In the genomic region with DNA sequence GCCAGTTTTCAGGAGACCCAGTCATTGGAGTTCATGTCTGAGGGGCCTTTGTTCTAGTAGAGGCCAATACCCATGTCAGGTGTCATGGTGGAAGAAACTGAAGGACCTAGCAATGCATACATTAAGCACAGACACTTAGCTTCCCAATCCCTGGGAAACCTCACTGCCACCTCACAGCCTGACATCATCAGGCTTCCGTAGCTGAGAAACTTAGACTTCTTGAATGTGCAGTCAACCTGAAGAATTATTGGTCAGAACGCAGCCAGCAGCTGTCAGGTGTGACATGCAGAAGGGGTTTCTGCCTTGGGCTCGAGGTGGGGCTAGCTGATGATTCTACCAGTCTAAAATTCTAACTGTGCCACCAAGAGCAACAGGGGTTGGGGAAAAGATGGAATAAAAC, we compare ENCODE assay signal across 15 cellular contexts. TPM values are rescaled to one million over a fixed set of nuclear protein-coding genes. Genes with fewer than 3 reads are reported as not detected.
DNase-seq lines count a peak whose midpoint lies in the region; ATAC-seq lines count a peak whose summit lies in the region.
"Had no signal": no experiment of that assay in that cellular context is flagged by ENCODE, and none has a peak within 500 bp of the region (broad histone marks: within the 10 kb centered on the region; RNA-seq: fewer than 3 reads in every experiment).

No MANE protein-coding gene starts in this region.

- DNase-seq in activated CD4-positive, alpha-beta T cell treated with anti-CD3 and anti-CD28 coated beads, Interleukin-2, amount 10 ng/mL, durations not matched to agents 24 days and 14 days: peak; percentile 62
- no peak for DNase-seq in activated CD4-positive, alpha-beta T cell treated with anti-CD3 and anti-CD28 coated beads for 1 hour
- DNase-seq in DMS53 (lab: John Stamatoyannopoulos, UW) (peak; percentile 47), NCI-H69 (lab: John Stamatoyannopoulos, UW) (peak; percentile 34), mesendoderm (no peak), HUDEP-2 (lab: John Stamatoyannopoulos, UW; ENCODE audit: unreplicated experiment in 76 of 76) (no peak)
- DNase-seq in activated effector memory CD4-positive, alpha-beta T cell treated with anti-CD3 and anti-CD28 coated beads, Interleukin-2, amount 50 U/mL, for 16 hours: no peak
- DNase-seq: endodermal cell, left ventricle myocardium superior, NCI-H526, posterior cingulate gyrus, SW 1271 had no signal

- no peaks in the 10 kb centered on the region for H3K79me2 ChIP-seq in mesendoderm (ENCODE audit: control insufficient read depth, insufficient read depth, low read length)

- no peak overlapping the region for H3K23ac ChIP-seq in mesendoderm (ENCODE audit: low read length)

- H3K27me3 ChIP-seq in mesendoderm (ENCODE audit: insufficient read depth, low read length, poor library complexity): no peaks in the 10 kb centered on the region

- no peak overlapping the region for H3K4me3 Mint-ChIP-seq in activated CD4-positive, alpha-beta T cell treated with anti-CD3 and anti-CD28 coated beads, Interleukin-2, amount 10 ng/mL, durations not matched to agents 24 days and 14 days
- H3K4me3 Mint-ChIP-seq: endodermal cell; stimulated activated memory B cell treated with anti-CD40 and anti-IgM and Interleukin-4, amounts not matched to agents 10 μg/mL and 1 μg/mL and 100 μg/mL, for 72 hours had no signal

- H3K79me1 ChIP-seq in mesendoderm (ENCODE audit: low read length): no peaks in the 10 kb centered on the region

- H3K36me3 ChIP-seq in mesendoderm (ENCODE audit: control insufficient read depth, insufficient read depth, low read length): no peaks in the 10 kb centered on the region

- no peak for ATAC-seq in HG02571 (IDR thresholded peaks at IDR 0.05; ENCODE audit: unreplicated experiment)
- ATAC-seq: left ventricle myocardium superior; stimulated activated memory B cell treated with anti-CD40 and anti-IgM and Interleukin-4, amounts not matched to agents 10 μg/mL and 1 μg/mL and 100 μg/mL, for 72 hours had no signal

- H3K27me3 Mint-ChIP-seq in activated CD4-positive, alpha-beta T cell treated with anti-CD3 and anti-CD28 coated beads, Interleukin-2, amount 10 ng/mL, durations not matched to agents 24 days and 14 days: no peaks in the 10 kb centered on the region
- H3K27me3 Mint-ChIP-seq: stimulated activated memory B cell treated with anti-CD40 and anti-IgM and Interleukin-4, amounts not matched to agents 10 μg/mL and 1 μg/mL and 100 μg/mL, for 72 hours had no signal

- H3K4me1 ChIP-seq in mesendoderm (ENCODE audit: control insufficient read depth, low read depth, low read length): no peaks in the 10 kb centered on the region

- no peak overlapping the region for H3K27ac ChIP-seq in mesendoderm (ENCODE audit: low read depth, low read length)

- H3K36me3 Mint-ChIP-seq in activated CD4-positive, alpha-beta T cell treated with anti-CD3 and anti-CD28 coated beads, Interleukin-2, amount 10 ng/mL, durations not matched to agents 24 days and 14 days (ENCODE audit: low read depth): peaks cover 8% of the 10 kb centered on the region

- H3K9ac ChIP-seq in mesendoderm (ENCODE audit: low read length): no peak overlapping the region

- H2BK5ac ChIP-seq in mesendoderm (ENCODE audit: low read length): no peak overlapping the region

- no peak overlapping the region for H4K8ac ChIP-seq in mesendoderm (ENCODE audit: low read depth, low read length)

- peaks cover 16% of the 10 kb centered on the region for H3K4me1 Mint-ChIP-seq in activated CD4-positive, alpha-beta T cell treated with anti-CD3 and anti-CD28 coated beads, Interleukin-2, amount 10 ng/mL, durations not matched to agents 24 days and 14 days

- peak overlapping the region; percentile 90 for H2AK5ac ChIP-seq in mesendoderm (ENCODE audit: low read length)

- WGBS in mesendoderm (ENCODE audit: extremely low coverage, insufficient coverage, low lambda C conversion rate): no CpG with 5 or more reads among the region's 3 CpGs

- H3K27ac Mint-ChIP-seq in activated CD4-positive, alpha-beta T cell treated with anti-CD3 and anti-CD28 coated beads, Interleukin-2, amount 10 ng/mL, durations not matched to agents 24 days and 14 days: no peak overlapping the region
- H3K27ac Mint-ChIP-seq: endodermal cell; stimulated activated memory B cell treated with anti-CD40 and anti-IgM and Interleukin-4, amounts not matched to agents 10 μg/mL and 1 μg/mL and 100 μg/mL, for 72 hours had no signal

- H3K4ac ChIP-seq in mesendoderm (ENCODE audit: low read depth, low read length): no peak overlapping the region

- peaks cover 3% of the 10 kb centered on the region for H3K9me3 Mint-ChIP-seq in activated CD4-positive, alpha-beta T cell treated with anti-CD3 and anti-CD28 coated beads, Interleukin-2, amount 10 ng/mL, durations not matched to agents 24 days and 14 days
- H3K9me3 Mint-ChIP-seq: stimulated activated memory B cell treated with anti-CD40 and anti-IgM and Interleukin-4, amounts not matched to agents 10 μg/mL and 1 μg/mL and 100 μg/mL, for 72 hours had no signal

- H3K18ac ChIP-seq in mesendoderm (ENCODE audit: low read length): no peak overlapping the region

- no peak overlapping the region for H3K56ac ChIP-seq in mesendoderm (ENCODE audit: low read length)

- no peak overlapping the region for H3K4me2 ChIP-seq in mesendoderm (ENCODE audit: low read length)
- H3K4me2 ChIP-seq: smooth muscle cell had no signal

- no peak overlapping the region for H4K5ac ChIP-seq in mesendoderm (ENCODE audit: low read length)

- intact Hi-C loops in activated CD4-positive, alpha-beta T cell treated with anti-CD3 and anti-CD28 coated beads, Interleukin-2, amount 10 ng/mL, durations not matched to agents 24 days and 14 days (cut with micrococcal nuclease): no loop called here

- H3K4me3 ChIP-seq in mesendoderm (ENCODE audit: low read length): no peak overlapping the region
- H3K4me3 ChIP-seq: smooth muscle cell had no signal

- H2BK15ac ChIP-seq in mesendoderm (replicated peaks; ENCODE audit: low read depth): no peak overlapping the region

- no peak overlapping the region for H2BK120ac ChIP-seq in mesendoderm (ENCODE audit: low read depth, low read length)

RNA-seq across cellular contexts. Expression of a gene that starts 1.9 kb away (rescaled TPM):
- total RNA-seq in activated CD4-positive, alpha-beta T cell treated with anti-CD3 and anti-CD28 coated beads, Interleukin-2, amount 10 ng/mL, durations not matched to agents 24 days and 14 days: 29.3 and 31.2 TPM in 2 replicates
- polyA plus RNA-seq in mesendoderm (2013, experiment 1 of 2): 4.7 TPM
- 4.9 TPM for polyA plus RNA-seq in mesendoderm (2013, experiment 2 of 2)

Comparison
In these comparisons a context has a peak if more than half of its experiments do, and no peak if none do; other contexts are left out.
1. DNase-seq: peak in activated CD4-positive, alpha-beta T cell treated with anti-CD3 and anti-CD28 coated beads, Interleukin-2, amount 10 ng/mL, durations not matched to agents 24 days and 14 days (single experiment), DMS53 (single experiment) and NCI-H69 (single experiment); none in activated CD4-positive, alpha-beta T cell treated with anti-CD3 and anti-CD28 coated beads for 1 hour (single experiment), mesendoderm (single experiment), activated effector memory CD4-positive, alpha-beta T cell treated with anti-CD3 and anti-CD28 coated beads, Interleukin-2, amount 50 U/mL, for 16 hours (single experiment) and HUDEP-2 (0 of 76).